Comparison of ENCODE assay signal across 19 cellular contexts in genomic region chr5:147248584-147248983, GRCh38. TPM values are rescaled to one million over a fixed set of nuclear protein-coding genes. Genes with fewer than 3 reads are reported as not detected.
"Had no signal": no experiment of that assay in that cellular context is flagged by ENCODE, and none has a peak within 500 bp of the region (broad histone marks: within the 10 kb centered on the region; RNA-seq: fewer than 3 reads in every experiment).

No MANE protein-coding gene starts in this region.

- H3K27ac ChIP-seq: colonic mucosa, esophagus squamous epithelium, foreskin keratinocyte, parathyroid adenoma, prostate gland, spleen, thoracic aorta, transverse colon had no signal

- H3K4me3 ChIP-seq: colonic mucosa, esophagus squamous epithelium, prostate gland, spleen, thoracic aorta, transverse colon had no signal

- ATAC-seq: foreskin keratinocyte; left colon; naive thymus-derived CD4-positive, alpha-beta T cell; stimulated activated naive B cell treated with anti-CD40 and anti-IgM and Interleukin-4, amounts not matched to agents 10 μg/mL and 1 μg/mL and 100 μg/mL, for 72 hours; stimulated activated naive CD8-positive, alpha-beta T cell treated with anti-CD3 and anti-CD28 coated beads, Interleukin-15, amount 100 ng/mL, for 72 hours had no signal

- H3K27me3 ChIP-seq: colonic mucosa, esophagus squamous epithelium, foreskin keratinocyte, spleen, transverse colon had no signal

- H3K9me3 ChIP-seq: colonic mucosa, esophagus squamous epithelium, prostate gland, spleen, thoracic aorta, transverse colon had no signal

- DNase-seq: colonic mucosa; dermis blood vessel endothelial cell; esophagus squamous epithelium; foreskin keratinocyte; hippocampal formation; left colon; mesendoderm; naive thymus-derived CD4-positive, alpha-beta T cell; nephron progenitor cell; spleen; stimulated activated CD4-positive, alpha-beta T cell treated with anti-CD3 and anti-CD28 coated beads, Interleukin-15, amount 100 ng/mL, for 24 hours; stimulated activated CD4-positive, alpha-beta T cell treated with anti-CD3 and anti-CD28 coated beads, Interleukin-1b, Interleukin-23, amount 100 ng/mL, for 48 hours; stimulated activated CD4-positive, alpha-beta T cell treated with anti-CD3 and anti-CD28 coated beads, Interleukin-4, amount 100 ng/mL, for 4 hours; stimulated activated naive B cell treated with anti-CD40 and anti-IgM and Interleukin-4, amounts not matched to agents 10 μg/mL and 1 μg/mL and 100 μg/mL, for 72 hours; stimulated activated naive CD8-positive, alpha-beta T cell treated with anti-CD3 and anti-CD28 coated beads, Interleukin-15, amount 100 ng/mL, for 72 hours; transverse colon had no signal

- H3K4me1 ChIP-seq: colonic mucosa, esophagus squamous epithelium, foreskin keratinocyte, parathyroid adenoma, prostate gland, spleen, transverse colon had no signal

- H3K79me2 ChIP-seq: parathyroid adenoma had no signal

- H3K36me3 ChIP-seq: colonic mucosa, esophagus squamous epithelium, prostate gland, spleen, thoracic aorta, transverse colon had no signal

- H2AFZ ChIP-seq: parathyroid adenoma had no signal

- H3K9ac ChIP-seq: parathyroid adenoma had no signal

RNA-seq across cellular contexts. Expression of gene STK32A, which starts 13.8 kb away (rescaled TPM):
- total RNA-seq: dermis blood vessel endothelial cell; naive thymus-derived CD4-positive, alpha-beta T cell had no signal
- polyA plus RNA-seq: naive thymus-derived CD4-positive, alpha-beta T cell had no signal
